In genomic region chr5:150255659-150256415, GRCh38 we compare ENCODE assay signal across 1 cellular context.
TF ChIP-seq lines count a peak whose summit lies in the region.

No MANE protein-coding gene starts in this region.

TF ChIP-seq in H1, 55 proteins besides CTCF, POLR2A, EP300 and RAD21 (continued from another document):
- TF ChIP-seq ATF2 (IDR thresholded peaks at IDR 0.05; ENCODE audit: low read length) (no peak), CREB1 (IDR thresholded peaks at IDR 0.05) (no peak), HDAC2 (IDR thresholded peaks at IDR 0.05; ENCODE audit: borderline replicate concordance in 1 of 2, low read depth in 2 of 2, low read length in 2 of 2) (no peak), CTBP2 (IDR thresholded peaks at IDR 0.05; ENCODE audit: borderline replicate concordance, insufficient read depth, insufficient read length, low read length) (no peak), POLR2AphosphoS5 (IDR thresholded peaks at IDR 0.05; ENCODE audit: low read depth, low read length) (no peak), NANOG (IDR thresholded peaks at IDR 0.05; ENCODE audit: insufficient read depth, low read depth, low read length, poor library complexity, severe bottlenecking) (no peak), JUN (IDR thresholded peaks at IDR 0.05; ENCODE audit: low read depth, low read length) (no peak), SRF (IDR thresholded peaks at IDR 0.05; ENCODE audit: low read depth, low read length) (no peak), JUND (IDR thresholded peaks at IDR 0.05; ENCODE audit: low read length) (no peak), ATF3 (IDR thresholded peaks at IDR 0.05; ENCODE audit: insufficient read depth, low read depth, low read length) (no peak), BACH1 (IDR thresholded peaks at IDR 0.05; ENCODE audit: low read length) (no peak), ASH2L (IDR thresholded peaks at IDR 0.05; ENCODE audit: low read length) (no peak), TBP (IDR thresholded peaks at IDR 0.05; ENCODE audit: low read depth, low read length) (no peak)
